9 cellular contexts compared by ENCODE assay signal in genomic region chr11:57547854-57548377, GRCh38. TPM values are rescaled to one million over a fixed set of nuclear protein-coding genes. Genes with fewer than 3 reads are reported as not detected.
DNase-seq lines count a peak whose midpoint lies in the region; ATAC-seq and FAIRE-seq lines count a peak whose summit lies in the region.
"Had no signal": no experiment of that assay in that cellular context is flagged by ENCODE, and none has a peak within 500 bp of the region (broad histone marks: within the 10 kb centered on the region; RNA-seq: fewer than 3 reads in every experiment).

No MANE protein-coding gene starts in this region.

- H3K4me3 Mint-ChIP-seq in activated T-helper 1 cell treated with anti-CD3 and anti-CD28 coated beads, Interleukin-12 subunit alpha, Interleukin-12 subunit beta, Interleukin-2, Interleukin-4 antibody, amounts not matched to agents 30 ng/mL and 10 ng/mL and 1 ng/mL, durations not matched to agents 14 hours and 24 hours and 36 hours, result no peak overlapping the region

- H3K4me1 ChIP-seq in BLaER1, result peaks cover 17% of the 10 kb centered on the region

- no peak overlapping the region for H3K4me3 ChIP-seq in BLaER1

- peak overlapping the region; percentile 79 for H3K4me2 ChIP-seq in BLaER1

- no peaks in the 10 kb centered on the region for H3K9me3 ChIP-seq in BLaER1

- DNase-seq in GM19240 (ENCODE audit: insufficient read length, low spot score) (peak; percentile 55), urothelium cell line (ENCODE audit: low spot score) (no peak), superior temporal gyrus (ENCODE audit: extremely low spot score) (no peak), NCI-H2081 treated with DMSO at 0.1 percent for 48 hours (lab: John Stamatoyannopoulos, UW) (no peak)
- DNase-seq in activated T-helper 1 cell treated with anti-CD3 and anti-CD28 coated beads, Interleukin-12 subunit alpha, Interleukin-12 subunit beta, Interleukin-2, Interleukin-4 antibody, amounts not matched to agents 30 ng/mL and 10 ng/mL and 1 ng/mL, durations not matched to agents 14 hours and 24 hours and 36 hours (ENCODE audit: low spot score), result no peak
- DNase-seq in activated CD4-positive, CD25-positive, alpha-beta regulatory T cell (lab: John Stamatoyannopoulos, UW), result no peak
- DNase-seq: DMS79 treated with DMSO at 0.1 percent for 48 hours had no signal

- ATAC-seq in HG03095 (IDR thresholded peaks at IDR 0.05; ENCODE audit: unreplicated experiment), result peak; percentile 87

- no peak for FAIRE-seq in urothelium cell line (lab: Jason Lieb, UNC)

- peaks cover 33% of the 10 kb centered on the region for H3K36me3 Mint-ChIP-seq in activated T-helper 1 cell treated with anti-CD3 and anti-CD28 coated beads, Interleukin-12 subunit alpha, Interleukin-12 subunit beta, Interleukin-2, Interleukin-4 antibody, amounts not matched to agents 30 ng/mL and 10 ng/mL and 1 ng/mL, durations not matched to agents 14 hours and 24 hours and 36 hours (ENCODE audit: low read depth)

- peak overlapping the region; percentile 70 for H3K9ac ChIP-seq in BLaER1

- no peaks in the 10 kb centered on the region for H3K27me3 Mint-ChIP-seq in activated T-helper 1 cell treated with anti-CD3 and anti-CD28 coated beads, Interleukin-12 subunit alpha, Interleukin-12 subunit beta, Interleukin-2, Interleukin-4 antibody, amounts not matched to agents 30 ng/mL and 10 ng/mL and 1 ng/mL, durations not matched to agents 14 hours and 24 hours and 36 hours (ENCODE audit: insufficient read depth)

- no peaks in the 10 kb centered on the region for H3K9me3 Mint-ChIP-seq in activated T-helper 1 cell treated with anti-CD3 and anti-CD28 coated beads, Interleukin-12 subunit alpha, Interleukin-12 subunit beta, Interleukin-2, Interleukin-4 antibody, amounts not matched to agents 30 ng/mL and 10 ng/mL and 1 ng/mL, durations not matched to agents 14 hours and 24 hours and 36 hours

- H3K4me1 Mint-ChIP-seq in activated T-helper 1 cell treated with anti-CD3 and anti-CD28 coated beads, Interleukin-12 subunit alpha, Interleukin-12 subunit beta, Interleukin-2, Interleukin-4 antibody, amounts not matched to agents 30 ng/mL and 10 ng/mL and 1 ng/mL, durations not matched to agents 14 hours and 24 hours and 36 hours (ENCODE audit: low read depth), result no peaks in the 10 kb centered on the region

- H3K36me3 ChIP-seq in BLaER1, result peaks cover 44% of the 10 kb centered on the region

- H3K27me3 ChIP-seq in BLaER1, result no peaks in the 10 kb centered on the region

- intact Hi-C loops in activated T-helper 1 cell treated with anti-CD3 and anti-CD28 coated beads, Interleukin-12 subunit alpha, Interleukin-12 subunit beta, Interleukin-2, Interleukin-4 antibody, amounts not matched to agents 30 ng/mL and 10 ng/mL and 1 ng/mL, durations not matched to agents 14 hours and 24 hours and 36 hours (cut with micrococcal nuclease), result no loop called here

- H3K27ac ChIP-seq in BLaER1, result peak overlapping the region; percentile 77

- no peaks in the 10 kb centered on the region for H4K20me1 ChIP-seq in BLaER1

- peak overlapping the region; percentile 63 for H3K27ac Mint-ChIP-seq in activated T-helper 1 cell treated with anti-CD3 and anti-CD28 coated beads, Interleukin-12 subunit alpha, Interleukin-12 subunit beta, Interleukin-2, Interleukin-4 antibody, amounts not matched to agents 30 ng/mL and 10 ng/mL and 1 ng/mL, durations not matched to agents 14 hours and 24 hours and 36 hours

RNA-seq across cellular contexts. Expression of gene SMTNL1, which starts 10.5 kb away (rescaled TPM):
- total RNA-seq in activated T-helper 1 cell treated with anti-CD3 and anti-CD28 coated beads, Interleukin-12 subunit alpha, Interleukin-12 subunit beta, Interleukin-2, Interleukin-4 antibody, amounts not matched to agents 30 ng/mL and 10 ng/mL and 1 ng/mL, durations not matched to agents 14 hours and 24 hours and 36 hours, result not detected in 2 replicates

RNA-seq across cellular contexts. Expression of gene TIMM10, which starts 17.4 kb away (rescaled TPM):
- 98.2 and 99.6 TPM in 2 replicates for total RNA-seq in activated T-helper 1 cell treated with anti-CD3 and anti-CD28 coated beads, Interleukin-12 subunit alpha, Interleukin-12 subunit beta, Interleukin-2, Interleukin-4 antibody, amounts not matched to agents 30 ng/mL and 10 ng/mL and 1 ng/mL, durations not matched to agents 14 hours and 24 hours and 36 hours

RNA-seq across cellular contexts. Expression of gene UBE2L6, which starts 19.6 kb away (rescaled TPM):
- total RNA-seq in activated T-helper 1 cell treated with anti-CD3 and anti-CD28 coated beads, Interleukin-12 subunit alpha, Interleukin-12 subunit beta, Interleukin-2, Interleukin-4 antibody, amounts not matched to agents 30 ng/mL and 10 ng/mL and 1 ng/mL, durations not matched to agents 14 hours and 24 hours and 36 hours, result 155 and 163 TPM in 2 replicates

RNA-seq across cellular contexts. Expression of gene SLC43A1, which starts 32.4 kb away (rescaled TPM):
- total RNA-seq in activated T-helper 1 cell treated with anti-CD3 and anti-CD28 coated beads, Interleukin-12 subunit alpha, Interleukin-12 subunit beta, Interleukin-2, Interleukin-4 antibody, amounts not matched to agents 30 ng/mL and 10 ng/mL and 1 ng/mL, durations not matched to agents 14 hours and 24 hours and 36 hours, result 29.1 and 30.3 TPM in 2 replicates

RNA-seq across cellular contexts. Expression of gene SERPING1, which starts 49.6 kb away (rescaled TPM):
- total RNA-seq in activated T-helper 1 cell treated with anti-CD3 and anti-CD28 coated beads, Interleukin-12 subunit alpha, Interleukin-12 subunit beta, Interleukin-2, Interleukin-4 antibody, amounts not matched to agents 30 ng/mL and 10 ng/mL and 1 ng/mL, durations not matched to agents 14 hours and 24 hours and 36 hours, result not detected in 2 replicates
